2 cellular contexts compared by ENCODE assay signal in the genomic region with DNA sequence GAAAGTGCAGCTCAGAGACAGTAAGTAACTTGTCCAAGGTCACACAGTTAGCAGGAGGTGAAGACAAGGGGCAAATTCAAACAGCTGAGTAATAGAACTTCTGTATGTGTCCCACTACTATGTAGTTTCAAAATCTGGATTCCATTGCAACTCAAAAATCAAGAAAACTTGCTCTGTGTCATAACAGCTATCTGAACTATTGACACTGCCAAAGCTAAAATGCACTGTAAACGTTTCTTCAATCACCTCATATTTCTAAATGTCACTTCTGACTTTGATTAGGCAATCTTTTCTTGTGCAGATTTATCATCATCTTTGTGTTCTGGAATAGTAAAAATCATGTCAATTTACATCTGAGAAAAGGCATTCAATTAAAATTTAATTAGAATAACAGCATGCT.
"Had no signal": no experiment of that assay in that cellular context is flagged by ENCODE, and none has a peak within 500 bp of the region (broad histone marks: within the 10 kb centered on the region; RNA-seq: fewer than 3 reads in every experiment).

No MANE protein-coding gene starts in this region.

- H3K27me3 ChIP-seq: MG63 had no signal

- H3K9ac ChIP-seq: KMS-11 had no signal

- H3K36me3 ChIP-seq: MG63 had no signal

- H3K27ac ChIP-seq: KMS-11 had no signal

- H3K4me2 ChIP-seq: KMS-11 had no signal

- H3K4me3 ChIP-seq: MG63 had no signal
